ENCODE assay signal across 12 cellular contexts in the genomic region with DNA sequence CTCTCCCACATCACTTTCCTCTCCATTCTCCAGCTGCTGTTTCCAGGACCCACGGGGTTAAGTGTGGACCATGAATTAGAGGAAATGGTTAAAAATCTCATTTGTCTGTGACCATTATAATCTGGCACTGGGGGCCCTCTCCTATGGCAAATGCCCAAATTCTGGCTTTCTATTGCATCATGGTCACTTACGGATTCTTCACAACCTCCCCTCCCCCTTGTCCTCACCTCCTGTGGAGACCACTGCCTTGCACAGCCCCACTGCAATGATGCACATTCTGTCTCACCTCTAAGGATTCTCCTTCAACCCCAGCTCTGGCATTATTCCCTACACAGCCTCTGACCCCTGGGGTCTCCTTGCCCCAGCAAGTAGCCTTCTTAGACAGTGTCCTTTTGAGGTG.
"Had no signal": no experiment of that assay in that cellular context is flagged by ENCODE, and none has a peak within 500 bp of the region (broad histone marks: within the 10 kb centered on the region; RNA-seq: fewer than 3 reads in every experiment).

No MANE protein-coding gene starts in this region.

- H3K9me3 Mint-ChIP-seq: activated CD4-positive, alpha-beta memory T cell treated with anti-CD3 and anti-CD28 coated beads for 36 hours had no signal

- H3K27ac ChIP-seq: dorsolateral prefrontal cortex, tibial artery had no signal

- H3K4me3 ChIP-seq: dorsolateral prefrontal cortex, tibial artery had no signal

- DNase-seq: activated CD4-positive, alpha-beta memory T cell treated with anti-CD3 and anti-CD28 coated beads for 36 hours; activated naive CD8-positive, alpha-beta T cell treated with anti-CD3 and anti-CD28 coated beads, Interleukin-2, amount 10 ng/mL, durations not matched to agents 7 days and 5 days; anterior cingulate cortex; cerebellar nuclear complex; dorsolateral prefrontal cortex; islet precursor cell; retina; SW 1271; T-helper 9 cell; tibial artery had no signal

- ATAC-seq: esophagus mucosa, left lobe of liver had no signal

- H3K9me3 ChIP-seq: tibial artery had no signal

- H3K36me3 Mint-ChIP-seq: activated CD4-positive, alpha-beta memory T cell treated with anti-CD3 and anti-CD28 coated beads for 36 hours had no signal

- H3K4me1 ChIP-seq: tibial artery had no signal

- H3K27me3 ChIP-seq: tibial artery had no signal

- H3K36me3 ChIP-seq: tibial artery had no signal

- H3K4me3 Mint-ChIP-seq: activated CD4-positive, alpha-beta memory T cell treated with anti-CD3 and anti-CD28 coated beads for 36 hours; activated naive CD8-positive, alpha-beta T cell treated with anti-CD3 and anti-CD28 coated beads, Interleukin-2, amount 10 ng/mL, durations not matched to agents 7 days and 5 days had no signal

- H3K27ac Mint-ChIP-seq: activated CD4-positive, alpha-beta memory T cell treated with anti-CD3 and anti-CD28 coated beads for 36 hours; activated naive CD8-positive, alpha-beta T cell treated with anti-CD3 and anti-CD28 coated beads, Interleukin-2, amount 10 ng/mL, durations not matched to agents 7 days and 5 days had no signal
